In the genomic region with DNA sequence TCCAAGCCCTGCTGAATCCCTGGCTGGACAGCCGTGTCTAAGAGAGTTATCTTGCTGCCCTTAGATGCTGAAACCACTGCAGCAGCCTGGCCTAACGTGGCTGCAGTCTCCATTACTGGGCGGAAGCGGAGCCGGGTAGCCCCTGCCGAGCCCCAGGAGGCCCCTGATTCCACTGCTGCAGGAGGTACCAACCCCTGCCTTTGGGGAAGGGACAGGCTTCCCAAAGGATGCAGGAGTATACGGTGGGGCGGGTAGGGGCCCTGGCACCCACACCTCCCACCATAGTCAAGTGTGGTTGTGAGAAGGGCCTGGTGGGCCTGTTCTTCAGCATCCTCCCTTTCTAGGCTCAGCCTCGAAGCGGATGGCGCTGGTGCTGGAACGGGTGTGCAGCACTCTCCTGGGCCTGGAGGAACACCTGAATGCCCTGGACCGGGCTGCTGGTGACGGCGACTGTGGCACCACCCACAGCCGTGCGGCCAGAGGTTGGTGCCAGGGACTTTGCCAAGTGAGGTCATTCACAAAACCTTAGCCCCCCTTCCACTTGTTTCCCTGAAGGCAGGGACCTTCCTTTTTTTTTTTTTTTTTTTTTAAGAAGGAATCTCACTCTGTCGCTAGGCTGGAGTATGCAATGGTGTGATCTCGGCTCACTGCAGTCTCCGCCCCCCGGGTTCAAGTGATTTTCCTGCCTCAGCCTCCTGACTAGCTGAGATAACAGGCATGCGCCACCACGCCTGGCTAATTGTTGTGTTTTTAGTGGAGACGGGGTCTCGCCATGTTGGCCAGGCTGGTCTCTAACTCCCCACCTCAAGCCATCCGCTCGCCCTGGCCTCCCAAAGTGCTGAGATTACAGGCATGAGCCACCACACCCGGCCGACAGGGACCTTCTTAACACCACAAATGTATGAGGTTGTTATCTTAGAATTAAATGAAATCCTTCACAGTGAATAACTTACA, we compare ENCODE assay signal across 16 cellular contexts. TPM values are rescaled to one million over a fixed set of nuclear protein-coding genes. Genes with fewer than 3 reads are reported as not detected.
A peak's percentile ranks its signal among the peaks of the same experiment; 100 is the strongest.
DNase-seq lines count a peak whose midpoint lies in the region; ATAC-seq and TF ChIP-seq lines count a peak whose summit lies in the region.
"Had no signal": no experiment of that assay in that cellular context is flagged by ENCODE, and none has a peak within 500 bp of the region (broad histone marks: within the 10 kb centered on the region; RNA-seq: fewer than 3 reads in every experiment).

No MANE protein-coding gene starts in this region.

- no peak overlapping the region for H3K4me3 ChIP-seq in coronary artery
- H3K4me3 ChIP-seq: GM23338 had no signal

- peak; percentile 49 for DNase-seq in activated effector memory CD4-positive, alpha-beta T cell treated with anti-CD3 and anti-CD28 coated beads, Interleukin-2, amount 50 U/mL, for 16 hours
- no peak for DNase-seq in activated effector memory CD4-positive, alpha-beta T cell treated with Interleukin-2 at 50 U/mL for 16 hours
- DNase-seq in coronary artery (ENCODE audit: low spot score) (peak; percentile 59), neural crest cell (ENCODE audit: low read depth, low spot score) (no peak), type B pancreatic cell (ENCODE audit: extremely low spot score, unreplicated experiment) (no peak)
- no peak for DNase-seq in natural killer cell treated with Interleukin-12 subunit alpha and Interleukin-12 subunit beta and Interleukin-15 and Interleukin-18, amount 100 ng/mL, for 72 hours (ENCODE audit: low spot score)
- DNase-seq: 8988T, C1 segment of cervical spinal cord, DND-41, NCI-H1048, NCI-H146, NCI-H2081 treated with DMSO at 0.1 percent for 48 hours, NCI-H510A had no signal

- H3K27me3 Mint-ChIP-seq in neural crest cell (ENCODE audit: low read depth) (no peaks in the 10 kb centered on the region), type B pancreatic cell (no peaks in the 10 kb centered on the region)
- no peaks in the 10 kb centered on the region for H3K27me3 Mint-ChIP-seq in natural killer cell treated with Interleukin-12 subunit alpha and Interleukin-12 subunit beta and Interleukin-15 and Interleukin-18, amount 100 ng/mL, for 72 hours

- no peak overlapping the region for H3K27ac ChIP-seq in coronary artery

- no peaks in the 10 kb centered on the region for H3K36me3 Mint-ChIP-seq in neural crest cell (ENCODE audit: low read depth)
- H3K36me3 Mint-ChIP-seq in type B pancreatic cell, result no peaks in the 10 kb centered on the region
- no peaks in the 10 kb centered on the region for H3K36me3 Mint-ChIP-seq in natural killer cell treated with Interleukin-12 subunit alpha and Interleukin-12 subunit beta and Interleukin-15 and Interleukin-18, amount 100 ng/mL, for 72 hours

- ATAC-seq in HG02623 (IDR thresholded peaks at IDR 0.05; ENCODE audit: unreplicated experiment), result no peak
- no peak for ATAC-seq in natural killer cell treated with Interleukin-12 subunit alpha and Interleukin-12 subunit beta and Interleukin-15 and Interleukin-18, amount 100 ng/mL, for 72 hours
- no peak for ATAC-seq in GM21619 (IDR thresholded peaks at IDR 0.05; ENCODE audit: unreplicated experiment)
- ATAC-seq: GM23338 had no signal

- no peaks in the 10 kb centered on the region for H3K9me3 Mint-ChIP-seq in neural crest cell
- no peaks in the 10 kb centered on the region for H3K9me3 Mint-ChIP-seq in type B pancreatic cell
- H3K9me3 Mint-ChIP-seq in natural killer cell treated with Interleukin-12 subunit alpha and Interleukin-12 subunit beta and Interleukin-15 and Interleukin-18, amount 100 ng/mL, for 72 hours, result no peaks in the 10 kb centered on the region
- H3K9me3 Mint-ChIP-seq: GM23338 had no signal

- H3K4me3 Mint-ChIP-seq in neural crest cell (no peak overlapping the region), type B pancreatic cell (no peak overlapping the region)
- H3K4me3 Mint-ChIP-seq in natural killer cell treated with Interleukin-12 subunit alpha and Interleukin-12 subunit beta and Interleukin-15 and Interleukin-18, amount 100 ng/mL, for 72 hours, result no peak overlapping the region
- H3K4me3 Mint-ChIP-seq: GM23338 had no signal

- H3K4me1 Mint-ChIP-seq in neural crest cell (no peaks in the 10 kb centered on the region), type B pancreatic cell (ENCODE audit: unreplicated experiment) (no peaks in the 10 kb centered on the region)
- H3K4me1 Mint-ChIP-seq in natural killer cell treated with Interleukin-12 subunit alpha and Interleukin-12 subunit beta and Interleukin-15 and Interleukin-18, amount 100 ng/mL, for 72 hours (ENCODE audit: low read depth in 2 of 2), result no peaks in the 10 kb centered on the region

- H3K27ac Mint-ChIP-seq in neural crest cell (ENCODE audit: unreplicated experiment) (peak overlapping the region; percentile 93), type B pancreatic cell (peak overlapping the region; percentile 43)
- H3K27ac Mint-ChIP-seq in natural killer cell treated with Interleukin-12 subunit alpha and Interleukin-12 subunit beta and Interleukin-15 and Interleukin-18, amount 100 ng/mL, for 72 hours, result no peak overlapping the region
- H3K27ac Mint-ChIP-seq: GM23338 had no signal

- TF ChIP-seq CTCF in coronary artery (IDR thresholded peaks at IDR 0.05) (no peak), neural crest cell (conservative IDR thresholded peaks at IDR 0.05) (no peak), type B pancreatic cell (conservative IDR thresholded peaks at IDR 0.05) (no peak)

RNA-seq across cellular contexts. Expression of gene TKFC, which starts 11.0 kb away (rescaled TPM):
- total RNA-seq in neural crest cell (46.9 and 53.9 TPM in 2 replicates), type B pancreatic cell (ENCODE audit: low replicate concordance) (66.9 and 72.6 TPM in 2 replicates)
- 10 to 100 TPM; 18.9 to 38.9 TPM for total RNA-seq in natural killer cell treated with Interleukin-12 subunit alpha and Interleukin-12 subunit beta and Interleukin-15 and Interleukin-18, amount 100 ng/mL, for 72 hours

RNA-seq across cellular contexts. Expression of gene DDB1, which starts 11.2 kb away (rescaled TPM):
- 315 and 329 TPM in 2 replicates for total RNA-seq in neural crest cell
- 234 and 279 TPM in 2 replicates for total RNA-seq in type B pancreatic cell (ENCODE audit: low replicate concordance)
- 100 to 1,000 TPM; 241 to 276 TPM for total RNA-seq in natural killer cell treated with Interleukin-12 subunit alpha and Interleukin-12 subunit beta and Interleukin-15 and Interleukin-18, amount 100 ng/mL, for 72 hours

RNA-seq across cellular contexts. Expression of gene CYB561A3, which starts 17.6 kb away (rescaled TPM):
- total RNA-seq in neural crest cell, result 28.1 and 28.9 TPM in 2 replicates
- total RNA-seq in type B pancreatic cell (ENCODE audit: low replicate concordance), result 34.9 and 35.0 TPM in 2 replicates
- total RNA-seq in natural killer cell treated with Interleukin-12 subunit alpha and Interleukin-12 subunit beta and Interleukin-15 and Interleukin-18, amount 100 ng/mL, for 72 hours, result 100 to 1,000 TPM in 1 of 2 donors, 10 to 100 TPM in 1; 33.0 to 112 TPM

RNA-seq across cellular contexts. Expression of gene TMEM138, which starts 18.1 kb away (rescaled TPM):
- total RNA-seq in neural crest cell, result 47.8 and 52.6 TPM in 2 replicates
- 35.3 and 54.5 TPM in 2 replicates for total RNA-seq in type B pancreatic cell (ENCODE audit: low replicate concordance)
- total RNA-seq in natural killer cell treated with Interleukin-12 subunit alpha and Interleukin-12 subunit beta and Interleukin-15 and Interleukin-18, amount 100 ng/mL, for 72 hours, result 100 to 1,000 TPM in 1 of 2 donors, 10 to 100 TPM in 1; 56.1 to 107 TPM

RNA-seq across cellular contexts. Expression of gene TMEM216, which starts 48.3 kb away (rescaled TPM):
- total RNA-seq in neural crest cell, result 23.5 and 23.9 TPM in 2 replicates
- total RNA-seq in type B pancreatic cell (ENCODE audit: low replicate concordance), result 14.8 and 19.9 TPM in 2 replicates
- total RNA-seq in natural killer cell treated with Interleukin-12 subunit alpha and Interleukin-12 subunit beta and Interleukin-15 and Interleukin-18, amount 100 ng/mL, for 72 hours, result 10 to 100 TPM; 17.7 to 18.2 TPM

Comparison
In these comparisons a context has a peak if more than half of its experiments do, and no peak if none do; other contexts are left out.
1. DNase-seq: peak in activated effector memory CD4-positive, alpha-beta T cell treated with anti-CD3 and anti-CD28 coated beads, Interleukin-2, amount 50 U/mL, for 16 hours (single experiment) and coronary artery (single experiment); none in activated effector memory CD4-positive, alpha-beta T cell treated with Interleukin-2 at 50 U/mL for 16 hours (single experiment), neural crest cell (single experiment), type B pancreatic cell (single experiment) and natural killer cell treated with Interleukin-12 subunit alpha and Interleukin-12 subunit beta and Interleukin-15 and Interleukin-18, amount 100 ng/mL, for 72 hours (single experiment).
2. H3K27ac Mint-ChIP-seq: peak in neural crest cell (single experiment) and type B pancreatic cell (single experiment); none in natural killer cell treated with Interleukin-12 subunit alpha and Interleukin-12 subunit beta and Interleukin-15 and Interleukin-18, amount 100 ng/mL, for 72 hours (0 of 2).